Comparison of ENCODE assay signal across 31 cellular contexts in the genomic region with DNA sequence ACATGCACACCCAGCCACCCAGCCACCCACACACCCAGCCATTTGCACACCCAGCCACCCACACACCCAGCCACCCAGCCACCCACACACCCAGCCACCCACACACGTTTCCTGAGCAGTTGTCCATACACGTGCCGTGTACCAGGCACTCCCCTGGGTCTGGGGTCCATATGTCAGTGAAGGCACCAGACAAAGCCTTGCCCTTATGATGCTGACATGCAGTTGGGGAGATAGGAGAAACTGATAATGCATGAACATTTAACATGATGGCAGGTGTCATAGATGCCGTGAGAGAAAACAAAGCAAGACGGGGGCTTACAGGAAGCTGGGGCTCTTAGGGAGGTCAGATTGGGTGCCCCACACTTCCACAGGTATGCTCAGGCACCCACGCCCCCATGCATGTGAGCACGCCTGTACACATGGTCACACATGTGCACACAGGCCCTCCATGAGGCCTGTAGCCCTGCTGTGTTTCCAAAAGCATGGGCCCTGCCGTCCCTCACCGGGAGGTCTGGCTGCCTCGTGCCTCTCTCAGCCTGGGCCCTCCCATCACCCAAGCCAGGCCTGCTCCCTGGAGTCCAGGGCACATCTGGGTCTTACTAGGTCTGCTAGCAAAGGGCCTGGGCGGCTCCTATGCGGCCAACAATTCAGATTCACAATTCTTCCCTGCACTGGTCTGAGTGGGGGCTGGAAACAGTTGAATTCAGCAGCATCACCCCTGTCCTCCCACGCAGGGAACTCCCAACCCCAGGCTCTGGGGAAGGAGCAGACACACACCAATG. TPM values are rescaled to one million over a fixed set of nuclear protein-coding genes. Genes with fewer than 3 reads are reported as not detected.
"Had no signal": no experiment of that assay in that cellular context is flagged by ENCODE, and none has a peak within 500 bp of the region (broad histone marks: within the 10 kb centered on the region; RNA-seq: fewer than 3 reads in every experiment).

No MANE protein-coding gene starts in this region.

- H3K4me3 ChIP-seq: coronary artery, esophagus muscularis mucosa, gastroesophageal sphincter, left ventricle myocardium inferior, lung, psoas muscle, spleen, stomach had no signal

- ATAC-seq: gastroesophageal sphincter; naive thymus-derived CD4-positive, alpha-beta T cell; psoas muscle; sciatic nerve had no signal

- H3K27ac ChIP-seq: coronary artery, epithelial cell of prostate, esophagus muscularis mucosa, gastroesophageal sphincter, left ventricle myocardium inferior, neutrophil, psoas muscle, spleen, stomach had no signal

- H3K9me3 ChIP-seq: esophagus muscularis mucosa, left ventricle myocardium inferior, neutrophil, psoas muscle, spleen, stomach had no signal

- H3K4me1 ChIP-seq: esophagus muscularis mucosa, gastroesophageal sphincter, left ventricle myocardium inferior, psoas muscle, spleen, stomach had no signal

- H3K36me3 ChIP-seq: esophagus muscularis mucosa, gastroesophageal sphincter, left ventricle myocardium inferior, neutrophil, spleen, stomach had no signal

- DNase-seq: effector CD8-positive, alpha-beta T cell; foreskin fibroblast; immature natural killer cell; left ventricle myocardium inferior; mesendoderm; naive thymus-derived CD4-positive, alpha-beta T cell; nephron progenitor cell; psoas muscle; retina; spleen; stimulated activated CD4-positive, alpha-beta T cell treated with anti-CD3 and anti-CD28 coated beads, Interleukin-15, amount 100 ng/mL, for 24 hours; stimulated activated CD4-positive, alpha-beta T cell treated with anti-CD3 and anti-CD28 coated beads, Interleukin-1b, Interleukin-23, amount 100 ng/mL, for 48 hours; stimulated activated naive CD4-positive, alpha-beta T cell; stomach; substantia nigra; trophoblast cell had no signal

- FAIRE-seq: keratinocyte, urothelium cell line had no signal

RNA-seq across cellular contexts. Expression of gene DNAJB8, which starts 3.6 kb away (rescaled TPM):
- total RNA-seq: chondrocyte; dermis microvascular lymphatic vessel endothelial cell; esophagus muscularis mucosa; gastroesophageal sphincter; left ventricle myocardium inferior; lung; mononuclear cell; naive thymus-derived CD4-positive, alpha-beta T cell; osteoblast; psoas muscle; sciatic nerve; skeletal muscle tissue; spleen; stomach had no signal
- polyA plus RNA-seq: immature natural killer cell; keratinocyte; lung; naive thymus-derived CD4-positive, alpha-beta T cell; psoas muscle; spleen; stomach; thymus had no signal

RNA-seq across cellular contexts. Expression of gene GATA2, which starts 22.7 kb away (rescaled TPM):
- polyA plus RNA-seq: keratinocyte; naive thymus-derived CD4-positive, alpha-beta T cell had no signal
